In the genomic region with DNA sequence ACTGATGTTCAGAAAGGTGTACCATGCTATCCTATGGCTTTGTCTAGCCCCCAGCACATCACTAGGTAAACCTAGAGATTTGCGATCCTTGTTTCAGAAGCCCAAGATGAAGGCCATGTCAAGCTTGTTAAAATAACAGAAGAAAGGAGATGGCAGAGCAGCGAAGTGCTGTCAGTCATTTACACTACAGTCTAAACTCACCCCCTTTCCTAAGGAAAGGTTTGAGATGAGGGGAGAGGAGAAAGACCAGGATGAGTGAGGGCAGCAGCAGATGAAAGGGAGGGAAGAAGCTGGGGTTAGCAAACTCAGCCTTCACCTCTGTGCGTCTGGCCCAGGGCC, we compare ENCODE assay signal across 1 cellular context.
TF ChIP-seq lines count a peak whose summit lies in the region.

No MANE protein-coding gene starts in this region.

TF ChIP-seq in HCT116, 20 proteins besides CTCF, POLR2A, EP300 and RAD21:
- no peak for TF ChIP-seq ZNF274 (IDR thresholded peaks at IDR 0.05; ENCODE audit: low read depth, low read length)
- no peak for TF ChIP-seq POLR2AphosphoS5 (IDR thresholded peaks at IDR 0.05; ENCODE audit: low read depth, low read length)
- no peak for TF ChIP-seq YY1 (IDR thresholded peaks at IDR 0.05; ENCODE audit: extremely low read depth, insufficient replicate concordance, low read depth, low read length)
- TF ChIP-seq EZH2phosphoT487 (IDR thresholded peaks at IDR 0.05; ENCODE audit: borderline replicate concordance) = no peak
- TF ChIP-seq SRF (IDR thresholded peaks at IDR 0.05; ENCODE audit: low read depth) = no peak
- TF ChIP-seq EGR1 (IDR thresholded peaks at IDR 0.05; ENCODE audit: low read depth) = no peak
- TF ChIP-seq CBX3 (IDR thresholded peaks at IDR 0.05; ENCODE audit: low read depth) = no peak
- TF ChIP-seq FOSL1 (IDR thresholded peaks at IDR 0.05; ENCODE audit: low read depth) = no peak
